In genomic region chr6:135186255-135186654, GRCh38 we compare ENCODE assay signal across 21 cellular contexts. TPM values are rescaled to one million over a fixed set of nuclear protein-coding genes. Genes with fewer than 3 reads are reported as not detected.
"Had no signal": no experiment of that assay in that cellular context is flagged by ENCODE, and none has a peak within 500 bp of the region (broad histone marks: within the 10 kb centered on the region; RNA-seq: fewer than 3 reads in every experiment).

No MANE protein-coding gene starts in this region.

- ATAC-seq: gastroesophageal sphincter; naive thymus-derived CD4-positive, alpha-beta T cell had no signal

- H3K27ac ChIP-seq: gastroesophageal sphincter, left ventricle myocardium inferior, spleen, tibial artery, VCaP had no signal

- H3K36me3 ChIP-seq: gastroesophageal sphincter, left ventricle myocardium inferior, spleen, tibial artery had no signal

- H3K4me3 ChIP-seq: esophagus squamous epithelium, gastroesophageal sphincter, left ventricle myocardium inferior, spleen, tibial artery had no signal

- H3K27ac Mint-ChIP-seq: endodermal cell, progenitor cell of endocrine pancreas had no signal

- H3K27me3 Mint-ChIP-seq: naive thymus-derived CD4-positive, alpha-beta T cell had no signal

- H3K4me3 Mint-ChIP-seq: endodermal cell; naive thymus-derived CD4-positive, alpha-beta T cell had no signal

- DNase-seq: activated CD4-positive, alpha-beta T cell treated with anti-CD3 and anti-CD28 coated beads, Interleukin-2, amount 50 U/mL, for 4 hours; activated CD4-positive, CD25-positive, alpha-beta regulatory T cell treated with anti-CD3 and anti-CD28 coated beads, Interleukin-2, amount 50 U/mL, for 72 hours; activated naive CD4-positive, alpha-beta T cell; cerebellar nuclear complex; cortex of kidney; endodermal cell; esophagus squamous epithelium; head of caudate nucleus; hypothalamus; left ventricle myocardium inferior; naive thymus-derived CD4-positive, alpha-beta T cell; retina; spleen; stimulated activated CD4-positive, alpha-beta T cell treated with anti-CD3 and anti-CD28 coated beads, Interleukin-4, amount 100 ng/mL, for 24 hours; stimulated activated naive CD4-positive, alpha-beta T cell treated with Interleukin-2 at 50 U/mL for 16 hours; substantia nigra; tibial artery had no signal

- H3K9me3 ChIP-seq: esophagus squamous epithelium, gastroesophageal sphincter, left ventricle myocardium inferior, spleen, tibial artery had no signal

- H3K9me3 Mint-ChIP-seq: endodermal cell; naive thymus-derived CD4-positive, alpha-beta T cell had no signal

RNA-seq across cellular contexts. Expression of gene MYB, which starts 5.1 kb away (rescaled TPM):
- total RNA-seq: lung microvascular endothelial cell had no signal
